Comparison of ENCODE assay signal across 19 cellular contexts in the genomic region with DNA sequence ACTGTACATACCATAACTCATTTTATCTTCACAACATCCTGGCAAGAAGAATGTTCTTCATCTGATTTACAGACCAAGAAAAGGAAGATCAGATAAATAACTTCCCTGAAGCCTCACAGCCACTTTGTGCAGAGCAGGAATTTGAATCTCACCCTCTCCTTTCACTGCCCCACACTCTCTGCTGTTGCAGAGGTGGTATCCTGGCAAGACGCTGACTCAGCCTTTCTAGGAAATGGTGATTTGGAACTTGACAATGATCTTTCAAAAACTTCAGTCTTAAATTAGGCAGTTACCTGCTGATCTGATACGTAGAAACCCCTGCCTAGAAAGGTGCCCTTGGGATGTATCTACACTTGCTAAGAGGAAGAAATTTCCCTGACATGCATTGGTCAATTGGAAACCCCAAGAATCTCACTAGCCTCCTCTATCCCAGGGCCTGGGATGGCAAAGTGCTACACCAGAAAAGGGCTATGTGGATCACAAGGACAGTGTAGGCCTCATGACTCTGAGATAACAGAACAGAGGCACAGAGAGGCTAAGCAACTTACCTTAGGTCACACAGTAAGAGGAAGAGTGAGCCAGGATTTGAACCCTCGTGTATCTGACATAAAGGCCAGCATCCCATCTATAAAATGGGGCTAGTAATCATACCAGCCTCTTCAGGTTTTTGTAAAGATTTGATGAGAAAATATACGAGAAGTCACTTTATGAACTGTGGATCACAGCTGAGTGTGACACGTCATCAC. TPM values are rescaled to one million over a fixed set of nuclear protein-coding genes. Genes with fewer than 3 reads are reported as not detected.
DNase-seq lines count a peak whose midpoint lies in the region; ATAC-seq, FAIRE-seq and TF ChIP-seq lines count a peak whose summit lies in the region.
"Had no signal": no experiment of that assay in that cellular context is flagged by ENCODE, and none has a peak within 500 bp of the region (broad histone marks: within the 10 kb centered on the region; RNA-seq: fewer than 3 reads in every experiment).

No MANE protein-coding gene starts in this region.

- no peak overlapping the region for H3K23ac ChIP-seq in H1 (ENCODE audit: insufficient read length)

- CTCF ChIA-PET in activated CD8-positive, alpha-beta memory T cell treated with anti-CD3 and anti-CD28 coated beads, Interleukin-2, amount 10 ng/mL, durations not matched to agents 7 days and 5 days (lab: Charles Lee): no interaction called here
- CTCF ChIA-PET in HEK293 (lab: Yijun Ruan, JAX) (interaction anchor here (1.2 kb wide), 1 partner anchor 210 kb away, joined by 4 read pairs; no protein-coding TSS in a partner anchor), H1 (lab: Charles Lee; ENCODE audit: partially characterized antibody) (interaction anchor here (0.9 to 2.7 kb wide), 2 partner anchors 49 to 93 kb away, joined by 4 to 8 read pairs; no protein-coding TSS in a partner anchor)

- H3K27me3 ChIP-seq in H1 (replicated peaks in 1 of 4; ENCODE audit: control insufficient read depth in 3 of 4, extremely low read depth in 1 of 4, insufficient read depth in 3 of 4, low read length in 3 of 4): peaks cover 0 to 7% (median 0%) of the 10 kb centered on the region in 4 experiments; a peak in 1 of 7 replicates

- H3K14ac ChIP-seq in H1 (ENCODE audit: insufficient read length): no peak overlapping the region

- H3K36me3 Mint-ChIP-seq in activated CD8-positive, alpha-beta memory T cell treated with anti-CD3 and anti-CD28 coated beads, Interleukin-2, amount 10 ng/mL, durations not matched to agents 7 days and 5 days: no peaks in the 10 kb centered on the region

- H3K4me3 Mint-ChIP-seq in activated CD8-positive, alpha-beta memory T cell treated with anti-CD3 and anti-CD28 coated beads, Interleukin-2, amount 10 ng/mL, durations not matched to agents 7 days and 5 days: no peak overlapping the region
- H3K4me3 Mint-ChIP-seq: CD4-positive, alpha-beta T cell; HFFc6 had no signal

- no peaks in the 10 kb centered on the region for H3K23me2 ChIP-seq in H1 (ENCODE audit: low read depth, low read length)

- no peak overlapping the region for H3K18ac ChIP-seq in H1 (ENCODE audit: extremely low read depth, low read length)

- POLR2A ChIA-PET in HEK293 (lab: Yijun Ruan, JAX): no interaction called here
- POLR2A ChIA-PET in H1 (lab: Charles Lee; ENCODE audit: partially characterized antibody): no interaction called here

- TF ChIP-seq POLR2A in H1 (IDR thresholded peaks at IDR 0.05; ENCODE audit: control extremely low read depth in 1 of 2, low read depth in 2 of 2, low read length in 2 of 2): no peak

- no peak overlapping the region for H3K4ac ChIP-seq in H1 (replicated peaks; ENCODE audit: insufficient read length, low read depth, low read length)

- ATAC-seq in activated CD8-positive, alpha-beta memory T cell treated with anti-CD3 and anti-CD28 coated beads, Interleukin-2, amount 10 ng/mL, durations not matched to agents 7 days and 5 days: peak; percentile 33
- ATAC-seq in HG03520 (IDR thresholded peaks at IDR 0.05; ENCODE audit: unreplicated experiment): no peak

- H2BK12ac ChIP-seq in H1 (ENCODE audit: low read depth, low read length): no peak overlapping the region

- no peak for TF ChIP-seq RAD21 in H1 (IDR thresholded peaks at IDR 0.05 in 1 of 2, conservative IDR thresholded peaks at IDR 0.05 in 1 of 2; ENCODE audit: low read depth in 2 of 2, low read length in 2 of 2)

- no peaks in the 10 kb centered on the region for H3K79me1 ChIP-seq in H1 (ENCODE audit: low read depth, low read length)

- no peak overlapping the region for H3K9ac ChIP-seq in H1 (replicated peaks in 1 of 4; ENCODE audit: extremely low read depth in 1 of 4, low read depth in 3 of 4, low read length in 3 of 4)

- no peaks in the 10 kb centered on the region for H3K79me2 ChIP-seq in H1 (ENCODE audit: control insufficient read depth in 1 of 2, insufficient read depth in 2 of 2, low read length in 2 of 2)

- H3K4me2 ChIP-seq in H1 (ENCODE audit: insufficient read depth in 1 of 2, low read depth in 2 of 2, low read length in 2 of 2): no peak overlapping the region

- no peak overlapping the region for H2BK20ac ChIP-seq in H1 (ENCODE audit: low read length)

- no peaks in the 10 kb centered on the region for H3K9me3 Mint-ChIP-seq in activated CD8-positive, alpha-beta memory T cell treated with anti-CD3 and anti-CD28 coated beads, Interleukin-2, amount 10 ng/mL, durations not matched to agents 7 days and 5 days (ENCODE audit: low read depth)
- H3K9me3 Mint-ChIP-seq: CD4-positive, alpha-beta T cell; HFFc6 had no signal

- TF ChIP-seq EP300 in H1 (IDR thresholded peaks at IDR 0.05; ENCODE audit: borderline replicate concordance in 1 of 2, low read depth in 2 of 2, low read length in 2 of 2): no peak

- no peaks in the 10 kb centered on the region for H4K20me1 ChIP-seq in H1 (replicated peaks in 1 of 2; ENCODE audit: control insufficient read depth in 1 of 2, insufficient read depth in 2 of 2, low read length in 2 of 2)

- no peak overlapping the region for H4K91ac ChIP-seq in H1 (replicated peaks; ENCODE audit: insufficient read length, low read length)

- H3K4me1 Mint-ChIP-seq in activated CD8-positive, alpha-beta memory T cell treated with anti-CD3 and anti-CD28 coated beads, Interleukin-2, amount 10 ng/mL, durations not matched to agents 7 days and 5 days: peaks cover 16% of the 10 kb centered on the region

- H3K36me3 ChIP-seq in HEK293 (ENCODE audit: control insufficient read depth in 2 of 2, insufficient read depth in 1 of 2, low read length in 2 of 2) (no peaks in the 10 kb centered on the region), H1 (ENCODE audit: control insufficient read depth in 2 of 4, insufficient read depth in 4 of 4, low read length in 3 of 4) (no peaks in the 10 kb centered on the region)

- no peak overlapping the region for H3K56ac ChIP-seq in H1 (replicated peaks; ENCODE audit: insufficient read length, low read depth, low read length)

- no peak overlapping the region for H2BK15ac ChIP-seq in H1 (ENCODE audit: low read length)

- no peaks in the 10 kb centered on the region for H3K4me1 ChIP-seq in HEK293 (ENCODE audit: control insufficient read depth, insufficient read depth, low read length)
- peaks cover 0 to 4% (median 0%) of the 10 kb centered on the region in 4 experiments; a peak in 2 of 7 replicates for H3K4me1 ChIP-seq in H1 (replicated peaks in 1 of 4; ENCODE audit: control insufficient read depth in 3 of 4, insufficient read depth in 4 of 4, low read length in 3 of 4)

- no peak overlapping the region for H2AK5ac ChIP-seq in H1 (ENCODE audit: low read depth, low read length)

- no peak for DNase-seq in activated CD8-positive, alpha-beta memory T cell treated with anti-CD3 and anti-CD28 coated beads, Interleukin-2, amount 10 ng/mL, durations not matched to agents 7 days and 5 days
- no peak for DNase-seq in activated CD8-positive, alpha-beta memory T cell treated with anti-CD3 and anti-CD28 coated beads, Interleukin-2, amount 50 U/mL, for 4 hours
- DNase-seq in H1 (ENCODE audit: low read depth in 1 of 2, low spot score in 2 of 2): no peak
- DNase-seq in islet precursor cell: peak; percentile 55
- no peak for DNase-seq in NOMO-1 treated with dmso at 0.1 percent for 144 hours (lab: John Stamatoyannopoulos, UW; ENCODE audit: unreplicated experiment)
- no peak for DNase-seq in NCI-H345 (lab: John Stamatoyannopoulos, UW)
- DNase-seq: AML-193; CD4-positive, alpha-beta T cell; DMS153; DMS79 treated with DMSO at 0.1 percent for 48 hours; GF-D8; HCEC 1CT; HFFc6 had no signal

- WGBS in H1 (ENCODE audit: extremely low coverage in 1 of 2, insufficient coverage in 1 of 2, insufficient read length in 1 of 2, insufficient replicate concordance in 2 of 2, low coverage in 1 of 2, low lambda C conversion rate in 2 of 2, missing lambda C conversion rate in 1 of 2), 2 experiments: 90% methylated on average over 5 of the region's 5 CpGs; no CpG with 5 or more reads in 1 of the 2 experiments

- TF ChIP-seq CTCF in HEK293 (tag by site-specific recombination; IDR thresholded peaks at IDR 0.05) (no peak), H1 (IDR thresholded peaks at IDR 0.05; ENCODE audit: control extremely low read depth in 1 of 3, insufficient read depth in 1 of 3, low read depth in 1 of 3, low read length in 3 of 3) (no peak)

- no peak overlapping the region for H3K27ac ChIP-seq in HEK293 (ENCODE audit: extremely low read depth, low read depth, low read length)
- H3K27ac ChIP-seq in H1 (ENCODE audit: low read depth, low read length): no peak overlapping the region
- H3K27ac ChIP-seq: C4-2B had no signal

- H3K9me3 ChIP-seq in HEK293 (ENCODE audit: control insufficient read depth, insufficient read depth, low read depth, low read length) (no peaks in the 10 kb centered on the region), H1 (ENCODE audit: insufficient read depth in 2 of 2, low read depth in 1 of 2, low read length in 1 of 2) (no peaks in the 10 kb centered on the region)

- no peak overlapping the region for H3K27ac Mint-ChIP-seq in activated CD8-positive, alpha-beta memory T cell treated with anti-CD3 and anti-CD28 coated beads, Interleukin-2, amount 10 ng/mL, durations not matched to agents 7 days and 5 days
- H3K27ac Mint-ChIP-seq: CD4-positive, alpha-beta T cell; HFFc6 had no signal

- H2AFZ ChIP-seq in H1 (ENCODE audit: low read length): peak overlapping the region; percentile 73; the same call in 1 of the 2 replicates

- peaks cover 58% of the 10 kb centered on the region for H3K27me3 Mint-ChIP-seq in activated CD8-positive, alpha-beta memory T cell treated with anti-CD3 and anti-CD28 coated beads, Interleukin-2, amount 10 ng/mL, durations not matched to agents 7 days and 5 days

- no peak overlapping the region for H2BK120ac ChIP-seq in H1 (replicated peaks; ENCODE audit: low read depth, low read length)

- peak; percentile 19 for FAIRE-seq in H1 (lab: Jason Lieb, UNC)
- FAIRE-seq: A204.1, H54 had no signal

- no peak overlapping the region for H2BK5ac ChIP-seq in H1 (ENCODE audit: low read depth, low read length)

- H3K4me3 ChIP-seq in HEK293 (ENCODE audit: low read depth, low read length) (no peak overlapping the region), H1 (ENCODE audit: extremely low read depth in 1 of 4, insufficient read depth in 2 of 4, low read depth in 3 of 4, low read length in 4 of 4) (no peak overlapping the region)

- no peak overlapping the region for H4K8ac ChIP-seq in H1 (ENCODE audit: extremely low read depth, insufficient read depth, low read length)

- no peak overlapping the region for H4K5ac ChIP-seq in H1 (ENCODE audit: insufficient read length, low read depth, low read length)

RNA-seq across cellular contexts. Expression of a gene that starts 17.9 kb away (rescaled TPM):
- total RNA-seq in activated CD8-positive, alpha-beta memory T cell treated with anti-CD3 and anti-CD28 coated beads, Interleukin-2, amount 10 ng/mL, durations not matched to agents 7 days and 5 days: 1 to 10 TPM in 1 of 2 experiments, under 1 TPM in 1; 0.42 to 1.5 TPM
- 0.22 TPM in 1 of 2 replicates, not detected in the other for total RNA-seq in H1 (2021; fragmentation: NEBNext Ultra II Directional; extraction: Animal tissue kit (Norgen Biotek cat#: 25700))
- polyA plus RNA-seq in H1 (2011; rRNA removed): 0.12 and 0.17 TPM in 2 replicates
- polyA plus RNA-seq in H1 (2011; cell fraction: cytosol; rRNA removed): 0.08 TPM
- 0.41 TPM for polyA plus RNA-seq in H1 (2011; cell fraction: nucleus; rRNA removed)
- polyA plus RNA-seq in H1 (2012, experiment 1 of 2): 0.24 TPM in 1 of 4 replicates, not detected in the others
- not detected for polyA plus RNA-seq in H1 (2012, experiment 2 of 2)
- polyA plus RNA-seq in H1 (2013, experiment 1 of 2): 0.06 TPM
- polyA plus RNA-seq in H1 (2013, experiment 2 of 2): 0.04 TPM
- 0.73 and 1.4 TPM in 2 replicates for polyA minus RNA-seq in H1 (2011; rRNA and poly(A)+ RNA removed)
- not detected for polyA minus RNA-seq in H1 (2011; cell fraction: cytosol; rRNA and poly(A)+ RNA removed)
- polyA minus RNA-seq in H1 (2011; cell fraction: nucleus; rRNA and poly(A)+ RNA removed): 1.6 TPM
- total RNA-seq: HFFc6 had no signal

RNA-seq across cellular contexts. Expression of a gene that starts 37.6 kb away (rescaled TPM):
- not detected for total RNA-seq in activated CD8-positive, alpha-beta memory T cell treated with anti-CD3 and anti-CD28 coated beads, Interleukin-2, amount 10 ng/mL, durations not matched to agents 7 days and 5 days
- total RNA-seq in H1 (2021; fragmentation: NEBNext Ultra II Directional; extraction: Animal tissue kit (Norgen Biotek cat#: 25700)): not detected in 2 replicates
- polyA plus RNA-seq in H1 (2011; rRNA removed): not detected in 2 replicates
- not detected for polyA plus RNA-seq in H1 (2011; cell fraction: cytosol; rRNA removed)
- not detected for polyA plus RNA-seq in H1 (2011; cell fraction: nucleus; rRNA removed)
- not detected in 4 replicates for polyA plus RNA-seq in H1 (2012, experiment 1 of 2)
- polyA plus RNA-seq in H1 (2012, experiment 2 of 2): not detected
- polyA plus RNA-seq in H1 (2013, experiment 1 of 2): not detected
- polyA plus RNA-seq in H1 (2013, experiment 2 of 2): not detected
- not detected in 2 replicates for polyA minus RNA-seq in H1 (2011; rRNA and poly(A)+ RNA removed)
- polyA minus RNA-seq in H1 (2011; cell fraction: cytosol; rRNA and poly(A)+ RNA removed): not detected
- not detected for polyA minus RNA-seq in H1 (2011; cell fraction: nucleus; rRNA and poly(A)+ RNA removed)
- total RNA-seq: CD4-positive, alpha-beta T cell; HFFc6 had no signal
- polyA plus RNA-seq: BJ had no signal

RNA-seq across cellular contexts. Expression of a gene that starts 38.1 kb away (rescaled TPM):
- 100 to 1,000 TPM; 261 to 491 TPM for total RNA-seq in activated CD8-positive, alpha-beta memory T cell treated with anti-CD3 and anti-CD28 coated beads, Interleukin-2, amount 10 ng/mL, durations not matched to agents 7 days and 5 days
- total RNA-seq in H1 (2021; fragmentation: NEBNext Ultra II Directional; extraction: Animal tissue kit (Norgen Biotek cat#: 25700)): not detected in 2 replicates
- polyA plus RNA-seq in H1 (2011; rRNA removed): not detected in 2 replicates
- polyA plus RNA-seq in H1 (2011; cell fraction: cytosol; rRNA removed): not detected
- not detected for polyA plus RNA-seq in H1 (2011; cell fraction: nucleus; rRNA removed)
- polyA plus RNA-seq in H1 (2012, experiment 1 of 2): not detected in 4 replicates
- not detected for polyA plus RNA-seq in H1 (2012, experiment 2 of 2)
- 0.08 TPM for polyA plus RNA-seq in H1 (2013, experiment 1 of 2)
- 0.06 TPM for polyA plus RNA-seq in H1 (2013, experiment 2 of 2)
- polyA minus RNA-seq in H1 (2011; rRNA and poly(A)+ RNA removed): 0.10 TPM in 1 of 2 replicates, not detected in the other
- polyA minus RNA-seq in H1 (2011; cell fraction: cytosol; rRNA and poly(A)+ RNA removed): not detected
- not detected for polyA minus RNA-seq in H1 (2011; cell fraction: nucleus; rRNA and poly(A)+ RNA removed)

Comparison
In these comparisons a context has a peak if more than half of its experiments do, and no peak if none do; other contexts are left out.
1. RNA of a gene that starts 38.1 kb away (total RNA-seq): 261 to 491 TPM in activated CD8-positive, alpha-beta memory T cell treated with anti-CD3 and anti-CD28 coated beads, Interleukin-2, amount 10 ng/mL, durations not matched to agents 7 days and 5 days; not detected in H1; every median in the first group is over 100 times any median in the second.